ENCODE assay signal across 10 cellular contexts in the genomic region with DNA sequence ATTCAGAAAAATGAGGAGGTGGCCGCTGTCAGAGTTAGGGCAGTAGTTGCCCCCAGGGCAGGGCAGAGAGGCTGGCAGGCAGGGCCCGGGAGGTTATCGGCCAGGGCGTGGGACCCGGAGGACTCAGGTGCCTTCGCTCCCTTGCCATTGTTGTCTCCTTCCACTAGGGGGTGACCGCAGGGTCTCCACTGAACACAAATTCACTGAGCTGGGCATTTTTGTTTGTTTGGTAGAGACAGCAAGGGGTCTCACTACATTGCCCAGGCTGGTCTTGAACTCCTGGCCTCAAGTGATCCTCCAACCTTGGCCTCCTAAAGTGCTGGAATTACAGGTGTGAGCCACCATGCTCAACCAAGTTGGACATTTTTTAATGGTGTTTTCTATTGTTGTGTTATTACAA. TPM values are rescaled to one million over a fixed set of nuclear protein-coding genes. Genes with fewer than 3 reads are reported as not detected.
A peak's percentile ranks its signal among the peaks of the same experiment; 100 is the strongest.
DNase-seq lines count a peak whose midpoint lies in the region; ATAC-seq and TF ChIP-seq lines count a peak whose summit lies in the region.
"Had no signal": no experiment of that assay in that cellular context is flagged by ENCODE, and none has a peak within 500 bp of the region (broad histone marks: within the 10 kb centered on the region; RNA-seq: fewer than 3 reads in every experiment).

No MANE protein-coding gene starts in this region.

- peaks cover 0 to 94% of the 10 kb centered on the region in 2 donors for H3K36me3 ChIP-seq in gastroesophageal sphincter

- TF ChIP-seq CTCF in GM10248 (IDR thresholded peaks at IDR 0.05; ENCODE audit: control extremely low read depth, extremely low read depth, low read depth, missing control alignments): peak; percentile 43
- TF ChIP-seq CTCF in gastroesophageal sphincter (IDR thresholded peaks at IDR 0.05): peak in 3 of 4 experiments; percentile 24 to 34 (median 24)

- no peak for TF ChIP-seq EP300 in gastroesophageal sphincter (IDR thresholded peaks at IDR 0.05)

- H3K9me3 ChIP-seq in gastroesophageal sphincter: no peaks in the 10 kb centered on the region

- CTCF ChIA-PET in GM10248 (lab: Yijun Ruan, JAX): interaction anchor here (1.3 to 3.6 kb wide), 4 partner anchors 11 to 36 kb away, joined by 3 to 10 read pairs (median 4); no protein-coding TSS in a partner anchor

- DNase-seq in ACHN (peak; percentile 30), GM10248 (ENCODE audit: extremely low spot score) (peak; percentile 33), RPMI7951 (ENCODE audit: low read depth) (peak; percentile 13), dedifferentiated amniotic fluid mesenchymal stem cell (ENCODE audit: extremely low spot score) (no peak), NCI-H1092 treated with DMSO at 0.1 percent for 48 hours (lab: John Stamatoyannopoulos, UW) (no peak), MV-4-11 (lab: John Stamatoyannopoulos, UW) (no peak)
- DNase-seq: midbrain, substantia nigra had no signal

- POLR2A ChIA-PET in GM10248 (lab: Yijun Ruan, JAX): no interaction called here

- no peaks in the 10 kb centered on the region for H3K4me1 ChIP-seq in gastroesophageal sphincter

- H3K27me3 ChIP-seq in gastroesophageal sphincter: no peaks in the 10 kb centered on the region

- in situ Hi-C loops in ACHN (cut with HindIII; ENCODE audit: low pct_ligation_motif_present, low pct_unique_long_range_greater_than_20kb, low sequenced_read_pairs): no loop called here

- 79 to 100% methylated on average over 1 to 6 of the region's 7 CpGs for WGBS in gastroesophageal sphincter (ENCODE audit: low coverage in 1 of 2), 2 donors

- TF ChIP-seq POLR2A in gastroesophageal sphincter (IDR thresholded peaks at IDR 0.05): no peak

- H3K27ac ChIP-seq in gastroesophageal sphincter: no peak overlapping the region

- no peak for ATAC-seq in gastroesophageal sphincter
- no peak for ATAC-seq in HG03469 (IDR thresholded peaks at IDR 0.05; ENCODE audit: unreplicated experiment)

- H3K4me3 ChIP-seq in gastroesophageal sphincter: no peak overlapping the region

RNA-seq across cellular contexts. Expression of a gene that starts 25.1 kb away (rescaled TPM):
- 35.1 and 40.3 TPM in 2 replicates for total RNA-seq in RPMI7951 (2014; rRNA removed; shearing (Covaris generic))
- total RNA-seq in gastroesophageal sphincter: 10 to 100 TPM; 36.6 to 69.1 (median 53.8) TPM

RNA-seq across cellular contexts. Expression of a gene that starts 32.6 kb away (rescaled TPM):
- 11.8 and 12.1 TPM in 2 replicates for total RNA-seq in RPMI7951 (2014; rRNA removed; shearing (Covaris generic))
- 10 to 100 TPM; 16.2 to 29.0 (median 22.7) TPM for total RNA-seq in gastroesophageal sphincter

Comparison
In these comparisons a context has a peak if more than half of its experiments do, and no peak if none do; other contexts are left out.
1. DNase-seq: peak in ACHN (single experiment), GM10248 (single experiment) and RPMI7951 (single experiment); none in dedifferentiated amniotic fluid mesenchymal stem cell (single experiment), NCI-H1092 treated with DMSO at 0.1 percent for 48 hours (single experiment) and MV-4-11 (single experiment).